ENCODE assay signal across 31 cellular contexts in genomic region chr3:191869738-191870418, GRCh38.
"Had no signal": no experiment of that assay in that cellular context is flagged by ENCODE, and none has a peak within 500 bp of the region (broad histone marks: within the 10 kb centered on the region; RNA-seq: fewer than 3 reads in every experiment).

No MANE protein-coding gene starts in this region.

- H3K27ac ChIP-seq: gastrocnemius medialis, lower lobe of right lung, parathyroid adenoma, psoas muscle, sigmoid colon, uterus had no signal

- H3K27me3 Mint-ChIP-seq: central memory CD8-positive, alpha-beta T cell; natural killer cell treated with Interleukin-12 subunit alpha and Interleukin-12 subunit beta and Interleukin-15 and Interleukin-18, amount 100 ng/mL, for 72 hours; stimulated activated naive CD8-positive, alpha-beta T cell treated with anti-CD3 and anti-CD28 coated beads, Interleukin-15, amount 100 ng/mL, for 72 hours had no signal

- H3K9me3 ChIP-seq: gastrocnemius medialis, lower lobe of right lung, psoas muscle, sigmoid colon, uterus had no signal

- ATAC-seq: activated naive CD4-positive, alpha-beta T cell treated with anti-CD3 and anti-CD28 coated beads, Interleukin-2, amount 50 U/mL, for 72 hours; activated T-cell treated with anti-CD3 and anti-CD28 coated beads, Interleukin-2, amount 50 U/mL, for 72 hours; gastrocnemius medialis; lower lobe of right lung; natural killer cell treated with Interleukin-12 subunit alpha and Interleukin-12 subunit beta and Interleukin-15 and Interleukin-18, amount 100 ng/mL, for 72 hours; psoas muscle; stimulated activated effector memory CD8-positive, alpha-beta T cell treated with anti-CD3 and anti-CD28 coated beads, Interleukin-12 subunit alpha, Interleukin-12 subunit beta, amount 100 ng/mL, for 72 hours; stimulated activated naive CD8-positive, alpha-beta T cell treated with anti-CD3 and anti-CD28 coated beads, Interleukin-15, amount 100 ng/mL, for 72 hours had no signal

- H3K9me3 Mint-ChIP-seq: type B pancreatic cell had no signal

- H3K79me2 ChIP-seq: parathyroid adenoma had no signal

- H3K36me3 ChIP-seq: gastrocnemius medialis, lower lobe of right lung, sigmoid colon, uterus had no signal

- DNase-seq: activated CD4-positive, alpha-beta T cell treated with anti-CD3 and anti-CD28 coated beads for 4 hours; activated CD4-positive, alpha-beta T cell treated with anti-CD3 and anti-CD28 coated beads, Interleukin-2, amount 50 U/mL, for 4 hours; activated naive CD4-positive, alpha-beta T cell; activated T-cell treated with anti-CD3 and anti-CD28 coated beads for 4 hours; activated T-cell treated with anti-CD3 and anti-CD28 coated beads, Interleukin-2, amount 50 U/mL, for 72 hours; dermis blood vessel endothelial cell; effector CD8-positive, alpha-beta T cell; erythroblast; gastrocnemius medialis; glutamatergic neuron; immature natural killer cell; kidney; lower lobe of right lung; mesenchymal stem cell; nucleus accumbens; psoas muscle; sigmoid colon; small intestine; stimulated activated CD4-positive, alpha-beta T cell treated with anti-CD3 and anti-CD28 coated beads, Interleukin-4, amount 100 ng/mL, for 24 hours; stimulated activated naive CD8-positive, alpha-beta T cell treated with anti-CD3 and anti-CD28 coated beads, Interleukin-15, amount 100 ng/mL, for 72 hours; substantia nigra; T-helper 1 cell; uterus had no signal

- H3K4me1 ChIP-seq: gastrocnemius medialis, lower lobe of right lung, parathyroid adenoma, psoas muscle, sigmoid colon, uterus had no signal

- H2AFZ ChIP-seq: parathyroid adenoma had no signal

- FAIRE-seq: bronchial epithelial cell, kidney, small intestine had no signal

- H3K4me1 Mint-ChIP-seq: central memory CD8-positive, alpha-beta T cell; immature natural killer cell; stimulated activated effector memory CD8-positive, alpha-beta T cell treated with anti-CD3 and anti-CD28 coated beads, Interleukin-12 subunit alpha, Interleukin-12 subunit beta, amount 100 ng/mL, for 72 hours; stimulated activated naive CD8-positive, alpha-beta T cell treated with anti-CD3 and anti-CD28 coated beads, Interleukin-15, amount 100 ng/mL, for 72 hours had no signal

- H3K4me3 ChIP-seq: gastrocnemius medialis, lower lobe of right lung, psoas muscle, sigmoid colon, uterus had no signal

- H3K36me3 Mint-ChIP-seq: activated naive CD4-positive, alpha-beta T cell treated with anti-CD3 and anti-CD28 coated beads, Interleukin-2, amount 50 U/mL, for 72 hours; immature natural killer cell; natural killer cell treated with Interleukin-12 subunit alpha and Interleukin-12 subunit beta and Interleukin-15 and Interleukin-18, amount 100 ng/mL, for 72 hours; stimulated activated effector memory CD8-positive, alpha-beta T cell treated with anti-CD3 and anti-CD28 coated beads, Interleukin-12 subunit alpha, Interleukin-12 subunit beta, amount 100 ng/mL, for 72 hours; type B pancreatic cell had no signal

- H3K27me3 ChIP-seq: gastrocnemius medialis, sigmoid colon, uterus had no signal

- H3K9ac ChIP-seq: parathyroid adenoma had no signal

- H3K27ac Mint-ChIP-seq: activated naive CD4-positive, alpha-beta T cell treated with anti-CD3 and anti-CD28 coated beads, Interleukin-2, amount 50 U/mL, for 72 hours; activated T-cell treated with anti-CD3 and anti-CD28 coated beads, Interleukin-2, amount 50 U/mL, for 72 hours; immature natural killer cell; natural killer cell treated with Interleukin-12 subunit alpha and Interleukin-12 subunit beta and Interleukin-15 and Interleukin-18, amount 100 ng/mL, for 72 hours; stimulated activated effector memory CD8-positive, alpha-beta T cell treated with anti-CD3 and anti-CD28 coated beads, Interleukin-12 subunit alpha, Interleukin-12 subunit beta, amount 100 ng/mL, for 72 hours; stimulated activated naive CD8-positive, alpha-beta T cell treated with anti-CD3 and anti-CD28 coated beads, Interleukin-15, amount 100 ng/mL, for 72 hours; T-helper 2 cell treated with Interferon-gamma antibody and Interleukin-4, amounts not matched to agents 5 μg/mL and 100 μg/mL, for 36 hours; type B pancreatic cell had no signal

- H3K4me3 Mint-ChIP-seq: activated T-cell treated with anti-CD3 and anti-CD28 coated beads, Interleukin-2, amount 50 U/mL, for 72 hours; central memory CD8-positive, alpha-beta T cell; immature natural killer cell; natural killer cell treated with Interleukin-12 subunit alpha and Interleukin-12 subunit beta and Interleukin-15 and Interleukin-18, amount 100 ng/mL, for 72 hours; stimulated activated effector memory CD8-positive, alpha-beta T cell treated with anti-CD3 and anti-CD28 coated beads, Interleukin-12 subunit alpha, Interleukin-12 subunit beta, amount 100 ng/mL, for 72 hours; stimulated activated naive CD8-positive, alpha-beta T cell treated with anti-CD3 and anti-CD28 coated beads, Interleukin-15, amount 100 ng/mL, for 72 hours; T-helper 2 cell treated with Interferon-gamma antibody and Interleukin-4, amounts not matched to agents 5 μg/mL and 100 μg/mL, for 36 hours; type B pancreatic cell had no signal
